25 cellular contexts compared by ENCODE assay signal in the genomic region with DNA sequence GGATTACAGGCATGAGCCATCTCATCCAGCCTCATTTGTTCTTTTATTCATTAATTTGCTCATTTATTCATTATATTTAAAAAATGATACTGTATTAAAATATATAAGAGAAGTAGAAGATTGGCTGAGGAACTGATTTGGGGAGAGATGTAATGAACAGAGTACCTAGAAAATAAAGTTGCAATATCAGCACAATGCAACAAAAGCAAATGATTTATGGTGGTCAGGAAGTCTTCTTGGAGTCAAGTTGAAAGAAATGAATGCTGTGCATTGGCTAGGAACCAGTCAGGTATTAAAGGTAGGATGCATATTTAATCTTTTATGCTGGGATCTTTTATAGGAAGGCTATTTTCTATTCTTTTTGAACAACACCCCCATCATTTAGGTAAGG.
"Had no signal": no experiment of that assay in that cellular context is flagged by ENCODE, and none has a peak within 500 bp of the region (broad histone marks: within the 10 kb centered on the region; RNA-seq: fewer than 3 reads in every experiment).

No MANE protein-coding gene starts in this region.

- H3K27ac ChIP-seq: colonic mucosa, epithelial cell of prostate, esophagus squamous epithelium, gastrocnemius medialis, heart right ventricle, left lung, lower lobe of right lung had no signal

- ATAC-seq: effector memory CD8-positive, alpha-beta T cell; esophagus mucosa; gastrocnemius medialis; heart right ventricle; left cardiac atrium; left lung; left ventricle myocardium superior; lower lobe of right lung had no signal

- H3K9me3 ChIP-seq: colonic mucosa, esophagus squamous epithelium, gastrocnemius medialis, heart right ventricle, left lung, lower lobe of right lung, mucosa of descending colon had no signal

- H3K27me3 ChIP-seq: colonic mucosa, esophagus squamous epithelium, gastrocnemius medialis, heart right ventricle, left lung had no signal

- DNase-seq: colonic mucosa; cortex of kidney; effector CD8-positive, alpha-beta T cell; effector memory CD8-positive, alpha-beta T cell; endodermal cell; erythroblast; esophagus squamous epithelium; foreskin fibroblast; foreskin melanocyte; gastrocnemius medialis; glutamatergic neuron; head of caudate nucleus; heart right ventricle; hippocampal formation; left cardiac atrium; left lung; left ventricle myocardium superior; lower lobe of right lung; mucosa of descending colon; naive B cell had no signal

- H3K4me1 ChIP-seq: colonic mucosa, esophagus squamous epithelium, gastrocnemius medialis, heart right ventricle, left lung, lower lobe of right lung had no signal

- H3K4me3 ChIP-seq: colonic mucosa, esophagus squamous epithelium, gastrocnemius medialis, heart right ventricle, left lung, lower lobe of right lung, mucosa of descending colon had no signal

- FAIRE-seq: endometrium, islet of Langerhans, keratinocyte had no signal

- H3K36me3 ChIP-seq: colonic mucosa, esophagus squamous epithelium, gastrocnemius medialis, heart right ventricle, left lung, lower lobe of right lung had no signal
